29 cellular contexts compared by ENCODE assay signal in genomic region chr14:19771895-19772430, GRCh38. TPM values are rescaled to one million over a fixed set of nuclear protein-coding genes. Genes with fewer than 3 reads are reported as not detected.
A peak's percentile ranks its signal among the peaks of the same experiment; 100 is the strongest.
DNase-seq lines count a peak whose midpoint lies in the region; ATAC-seq, FAIRE-seq and TF ChIP-seq lines count a peak whose summit lies in the region.
"Had no signal": no experiment of that assay in that cellular context is flagged by ENCODE, and none has a peak within 500 bp of the region (broad histone marks: within the 10 kb centered on the region; RNA-seq: fewer than 3 reads in every experiment).

No MANE protein-coding gene starts in this region.

- H3K36me3 ChIP-seq in right lobe of liver (no peaks in the 10 kb centered on the region), HepG2 (replicated peaks in 1 of 2; ENCODE audit: control insufficient read depth in 1 of 2, insufficient read depth in 2 of 2, low read length in 2 of 2) (no peaks in the 10 kb centered on the region), transverse colon (no peaks in the 10 kb centered on the region)
- H3K36me3 ChIP-seq: esophagus muscularis mucosa, thyroid gland had no signal

- no peaks in the 10 kb centered on the region for H3K4me1 Mint-ChIP-seq in activated CD4-positive, alpha-beta T cell treated with anti-CD3 and anti-CD28 coated beads for 36 hours
- H3K4me1 Mint-ChIP-seq: activated naive CD8-positive, alpha-beta T cell treated with anti-CD3 and anti-CD28 coated beads, Interleukin-2, amount 10 ng/mL, durations not matched to agents 7 days and 5 days; T-helper 17 cell had no signal

- H3K9me3 Mint-ChIP-seq in activated CD4-positive, alpha-beta T cell treated with anti-CD3 and anti-CD28 coated beads for 36 hours (ENCODE audit: low read depth) = peaks cover 7% of the 10 kb centered on the region

- in situ Hi-C loops in HepG2 (cut with HindIII; ENCODE audit: extremely low pct_ligation_motif_present, low pct_unique_long_range_greater_than_20kb) (no loop called here), transverse colon (cut with MboI; ENCODE audit: low pct_ligation_motif_present in 1 of 4, low pct_unique_long_range_greater_than_20kb in 1 of 4, low sequenced_read_pairs in 3 of 4) (no loop called here)

- POLR2A ChIA-PET in HepG2 (lab: Yijun Ruan, JAX) = no interaction called here
- POLR2A ChIA-PET in activated CD4-positive, alpha-beta T cell treated with anti-CD3 and anti-CD28 coated beads for 36 hours (lab: Charles Lee) = no interaction called here

- no peaks in the 10 kb centered on the region for H3K79me2 ChIP-seq in HepG2 (ENCODE audit: insufficient read depth, low read length)

- WGBS in right lobe of liver (ENCODE audit: insufficient coverage, low coverage, low lambda C conversion rate, missing lambda C conversion rate) = 71% methylated on average over 1 of the region's 1 CpG
- WGBS in HepG2 (ENCODE audit: low lambda C conversion rate) = 68% methylated on average over 1 of the region's 1 CpG
- 83 to 100% methylated on average over 1 of the region's 1 CpG for WGBS in transverse colon (ENCODE audit: low coverage in 1 of 2), 2 donors

- TF ChIP-seq POLR2A in right lobe of liver (IDR thresholded peaks at IDR 0.05) = no peak
- TF ChIP-seq POLR2A in HepG2 (IDR thresholded peaks at IDR 0.05; ENCODE audit: insufficient read depth in 1 of 2, low read depth in 2 of 2, low read length in 2 of 2) = no peak
- TF ChIP-seq POLR2A in transverse colon (IDR thresholded peaks at IDR 0.05) = no peak

- CTCF ChIA-PET in HepG2 (lab: Yijun Ruan, JAX; ENCODE audit: low intra/inter-chr PET ratio, low total read pairs) = no interaction called here
- CTCF ChIA-PET in activated CD4-positive, alpha-beta T cell treated with anti-CD3 and anti-CD28 coated beads for 36 hours (lab: Charles Lee) = no interaction called here

- H3K9ac ChIP-seq in HepG2 (ENCODE audit: insufficient read depth, low read depth, low read length) = no peak overlapping the region

- no peak for DNase-seq in right lobe of liver
- no peak for DNase-seq in HepG2 (ENCODE audit: low spot score)
- peak; percentile 39 for DNase-seq in NOMO-1 treated with dmso at 0.1 percent for 144 hours (lab: John Stamatoyannopoulos, UW; ENCODE audit: unreplicated experiment)
- no peak for DNase-seq in left ventricle myocardium superior
- no peak for DNase-seq in activated gamma-delta T cell treated with Interleukin-2 at 50 U/mL for 16 hours
- DNase-seq in transverse colon = no peak
- no peak for DNase-seq in activated CD4-positive, alpha-beta T cell treated with anti-CD3 and anti-CD28 coated beads for 36 hours
- no peak for DNase-seq in cortex of kidney (lab: John Stamatoyannopoulos, UW)
- DNase-seq: activated CD4-positive, alpha-beta memory T cell treated with anti-CD3 and anti-CD28 coated beads for 36 hours; activated naive CD8-positive, alpha-beta T cell treated with anti-CD3 and anti-CD28 coated beads, Interleukin-2, amount 10 ng/mL, durations not matched to agents 7 days and 5 days; Caco-2; effector memory CD4-positive, alpha-beta T cell; islet precursor cell; NCI-H187; NCI-H748 treated with DMSO at 0.1 percent for 48 hours; PC-3; psoas muscle; stimulated activated naive CD8-positive, alpha-beta T cell treated with anti-CD3 and anti-CD28 coated beads, Interleukin-15, Interleukin-2, amounts not matched to agents 100 U/mL and 50 U/mL, for 24 hours; T-helper 17 cell; thyroid gland had no signal

- TF ChIP-seq EP300 in HepG2 (IDR thresholded peaks at IDR 0.05; ENCODE audit: low read depth in 2 of 2, low read length in 2 of 2) = no peak
- TF ChIP-seq EP300 in HepG2 (CRISPR knock-in tag; IDR thresholded peaks at IDR 0.05; ENCODE audit: borderline replicate concordance) = no peak
- no peak for TF ChIP-seq EP300 in transverse colon (IDR thresholded peaks at IDR 0.05; ENCODE audit: low read depth)

- no peak overlapping the region for H3K27ac ChIP-seq in right lobe of liver
- no peak overlapping the region for H3K27ac ChIP-seq in HepG2 (ENCODE audit: extremely low read length, insufficient read depth, low read length)
- no peak overlapping the region for H3K27ac ChIP-seq in transverse colon
- H3K27ac ChIP-seq: esophagus muscularis mucosa, psoas muscle, thyroid gland had no signal

- peak; percentile 31 to 50 (median 38) for ATAC-seq in right lobe of liver
- no peak for ATAC-seq in HepG2
- ATAC-seq in left ventricle myocardium superior = peak; percentile 66
- ATAC-seq in activated CD4-positive, alpha-beta T cell treated with anti-CD3 and anti-CD28 coated beads for 36 hours = no peak
- ATAC-seq: K562; PC-3; psoas muscle; stimulated activated naive CD8-positive, alpha-beta T cell treated with anti-CD3 and anti-CD28 coated beads, Interleukin-15, Interleukin-2, amounts not matched to agents 100 U/mL and 50 U/mL, for 24 hours; T-helper 17 cell had no signal

- H3K27me3 ChIP-seq in right lobe of liver (no peaks in the 10 kb centered on the region), HepG2 (ENCODE audit: control insufficient read depth in 1 of 2, insufficient read depth in 2 of 2, low read length in 2 of 2) (no peaks in the 10 kb centered on the region), transverse colon (no peaks in the 10 kb centered on the region)
- H3K27me3 ChIP-seq: esophagus muscularis mucosa, thyroid gland had no signal

- H3K9me3 ChIP-seq in right lobe of liver (no peaks in the 10 kb centered on the region), HepG2 (ENCODE audit: low read length) (no peaks in the 10 kb centered on the region), transverse colon (peaks cover 0 to 7% of the 10 kb centered on the region in 2 donors)
- H3K9me3 ChIP-seq: Caco-2, psoas muscle, thyroid gland had no signal

- no peak overlapping the region for H3K4me3 Mint-ChIP-seq in activated CD4-positive, alpha-beta T cell treated with anti-CD3 and anti-CD28 coated beads for 36 hours
- H3K4me3 Mint-ChIP-seq: activated CD4-positive, alpha-beta memory T cell treated with anti-CD3 and anti-CD28 coated beads for 36 hours; activated naive CD8-positive, alpha-beta T cell treated with anti-CD3 and anti-CD28 coated beads, Interleukin-2, amount 10 ng/mL, durations not matched to agents 7 days and 5 days; T-helper 17 cell had no signal

- H3K4me2 ChIP-seq in HepG2 (ENCODE audit: low read depth, low read length) = no peak overlapping the region
- H3K4me2 ChIP-seq: smooth muscle cell had no signal

- no peaks in the 10 kb centered on the region for H3K36me3 Mint-ChIP-seq in activated CD4-positive, alpha-beta T cell treated with anti-CD3 and anti-CD28 coated beads for 36 hours (ENCODE audit: low read depth)
- H3K36me3 Mint-ChIP-seq: activated CD4-positive, alpha-beta memory T cell treated with anti-CD3 and anti-CD28 coated beads for 36 hours; activated naive CD8-positive, alpha-beta T cell treated with anti-CD3 and anti-CD28 coated beads, Interleukin-2, amount 10 ng/mL, durations not matched to agents 7 days and 5 days had no signal

- H2AFZ ChIP-seq in HepG2 (ENCODE audit: low read length) = no peak overlapping the region

- intact Hi-C loops in right lobe of liver (cut with DNase I) = no loop called here
- intact Hi-C loops in HepG2 (cut with micrococcal nuclease; ENCODE audit: unreplicated experiment) = no loop called here
- intact Hi-C loops in left ventricle myocardium superior (cut with micrococcal nuclease) = no loop called here
- intact Hi-C loops in transverse colon (cut with DNase I; ENCODE audit: low total_unique reads) = no loop called here
- intact Hi-C loops in activated CD4-positive, alpha-beta T cell treated with anti-CD3 and anti-CD28 coated beads for 36 hours (cut with DNase I, micrococcal nuclease) = no loop called here

- H3K4me3 ChIP-seq in right lobe of liver = no peak overlapping the region
- no peak overlapping the region for H3K4me3 ChIP-seq in HepG2 (replicated peaks in 1 of 3; ENCODE audit: insufficient read depth in 1 of 3, low read depth in 2 of 3, low read length in 3 of 3)
- no peak overlapping the region for H3K4me3 ChIP-seq in transverse colon
- H3K4me3 ChIP-seq: esophagus muscularis mucosa, K562, psoas muscle, smooth muscle cell, thyroid gland had no signal

- no peak for TF ChIP-seq RAD21 in HepG2 (CRISPR knock-in tag; IDR thresholded peaks at IDR 0.05)

- no peaks in the 10 kb centered on the region for H3K27me3 Mint-ChIP-seq in activated CD4-positive, alpha-beta T cell treated with anti-CD3 and anti-CD28 coated beads for 36 hours
- H3K27me3 Mint-ChIP-seq: activated CD4-positive, alpha-beta memory T cell treated with anti-CD3 and anti-CD28 coated beads for 36 hours; activated naive CD8-positive, alpha-beta T cell treated with anti-CD3 and anti-CD28 coated beads, Interleukin-2, amount 10 ng/mL, durations not matched to agents 7 days and 5 days; T-helper 17 cell had no signal

- TF ChIP-seq CTCF in right lobe of liver (IDR thresholded peaks at IDR 0.05) (no peak), HepG2 (CRISPR knock-in tag; IDR thresholded peaks at IDR 0.05) (no peak), transverse colon (IDR thresholded peaks at IDR 0.05) (no peak)

- H4K20me1 ChIP-seq in HepG2 (ENCODE audit: insufficient read depth, low read length) = no peaks in the 10 kb centered on the region

- BruUV-seq in HepG2 (replicated peaks; lab: Mats Ljungman, UMichigan) = no TSS peak

- H3K27ac Mint-ChIP-seq in activated CD4-positive, alpha-beta T cell treated with anti-CD3 and anti-CD28 coated beads for 36 hours = no peak overlapping the region
- H3K27ac Mint-ChIP-seq: activated CD4-positive, alpha-beta memory T cell treated with anti-CD3 and anti-CD28 coated beads for 36 hours; activated naive CD8-positive, alpha-beta T cell treated with anti-CD3 and anti-CD28 coated beads, Interleukin-2, amount 10 ng/mL, durations not matched to agents 7 days and 5 days; T-helper 17 cell had no signal

- FAIRE-seq in HepG2 (lab: Jason Lieb, UNC) = no peak
- FAIRE-seq: H54, K562 had no signal

- H3K4me1 ChIP-seq in right lobe of liver = no peaks in the 10 kb centered on the region
- H3K4me1 ChIP-seq in HepG2 (ENCODE audit: insufficient read depth, low read length) = no peaks in the 10 kb centered on the region
- H3K4me1 ChIP-seq in transverse colon = no peaks in the 10 kb centered on the region
- H3K4me1 ChIP-seq: Caco-2, esophagus muscularis mucosa, psoas muscle, thyroid gland had no signal

RNA-seq across cellular contexts. Expression of gene OR4M1, which starts 1.3 kb away (rescaled TPM):
- total RNA-seq in right lobe of liver (not detected), HepG2 (2016; rRNA removed; fragmentation: Illumina TruSeq; extraction: Trizol) (not detected in 2 replicates), left ventricle myocardium superior (not detected), transverse colon (not detected)
- not detected in 2 replicates for total RNA-seq in HepG2 (2016; cell fraction: cytosol; rRNA removed; fragmentation: Illumina TruSeq; extraction: Trizol; ENCODE audit: low read depth)
- total RNA-seq in HepG2 (2016; cell fraction: insoluble cytoplasmic fraction; rRNA removed; fragmentation: Illumina TruSeq; extraction: Trizol) = not detected in 2 replicates
- total RNA-seq in HepG2 (2016; cell fraction: membrane; rRNA removed; fragmentation: Illumina TruSeq; extraction: Trizol) = not detected in 2 replicates
- not detected in 2 replicates for total RNA-seq in HepG2 (2016; cell fraction: nucleus; rRNA removed; fragmentation: Illumina TruSeq; extraction: Trizol)
- polyA plus RNA-seq in HepG2 (2011; rRNA removed) = not detected in 2 replicates
- polyA plus RNA-seq in HepG2 (2011; cell fraction: cytosol; rRNA removed) = not detected in 2 replicates
- not detected in 2 replicates for polyA plus RNA-seq in HepG2 (2011; cell fraction: nucleus; rRNA removed)
- polyA plus RNA-seq in HepG2 (2012) = not detected in 2 replicates
- not detected in 2 replicates for polyA plus RNA-seq in HepG2 (2016; cell fraction: cytosol; fragmentation: Illumina TruSeq; extraction: Trizol; ENCODE audit: low read depth)
- not detected in 2 replicates for polyA plus RNA-seq in HepG2 (2016; cell fraction: insoluble cytoplasmic fraction; fragmentation: Illumina TruSeq; extraction: Trizol; ENCODE audit: low read depth)
- polyA plus RNA-seq in HepG2 (2016; cell fraction: membrane; fragmentation: Illumina TruSeq; extraction: Trizol; ENCODE audit: low read depth) = not detected in 2 replicates
- polyA plus RNA-seq in HepG2 (2016; cell fraction: nucleus; fragmentation: Illumina TruSeq; extraction: Trizol; ENCODE audit: insufficient read depth, low read depth) = not detected in 2 replicates
- polyA minus RNA-seq in HepG2 (2011; rRNA and poly(A)+ RNA removed; ENCODE audit: low replicate concordance) = 0.54 TPM in 1 of 2 replicates, not detected in the other
- polyA minus RNA-seq in HepG2 (2011; cell fraction: cytosol; rRNA and poly(A)+ RNA removed) = not detected in 2 replicates
- not detected in 2 replicates for polyA minus RNA-seq in HepG2 (2011; cell fraction: nucleus; rRNA and poly(A)+ RNA removed)
- not detected for total RNA-seq in activated CD4-positive, alpha-beta T cell treated with anti-CD3 and anti-CD28 coated beads for 36 hours
- total RNA-seq: activated CD4-positive, alpha-beta memory T cell treated with anti-CD3 and anti-CD28 coated beads for 36 hours; activated naive CD8-positive, alpha-beta T cell treated with anti-CD3 and anti-CD28 coated beads, Interleukin-2, amount 10 ng/mL, durations not matched to agents 7 days and 5 days; Caco-2; Daoy; esophagus muscularis mucosa; frontal cortex; K562; lung microvascular endothelial cell; PC-3; psoas muscle; smooth muscle cell; T-helper 17 cell; thyroid gland had no signal
- polyA plus RNA-seq: BJ, K562, psoas muscle, smooth muscle cell had no signal

RNA-seq across cellular contexts. Expression of gene OR4Q3, which starts 28.6 kb away (rescaled TPM):
- not detected for total RNA-seq in right lobe of liver
- total RNA-seq in HepG2 (2016; rRNA removed; fragmentation: Illumina TruSeq; extraction: Trizol) = not detected in 2 replicates
- total RNA-seq in HepG2 (2016; cell fraction: cytosol; rRNA removed; fragmentation: Illumina TruSeq; extraction: Trizol; ENCODE audit: low read depth) = not detected in 2 replicates
- not detected in 2 replicates for total RNA-seq in HepG2 (2016; cell fraction: insoluble cytoplasmic fraction; rRNA removed; fragmentation: Illumina TruSeq; extraction: Trizol)
- not detected in 2 replicates for total RNA-seq in HepG2 (2016; cell fraction: membrane; rRNA removed; fragmentation: Illumina TruSeq; extraction: Trizol)
- not detected in 2 replicates for total RNA-seq in HepG2 (2016; cell fraction: nucleus; rRNA removed; fragmentation: Illumina TruSeq; extraction: Trizol)
- not detected in 2 replicates for polyA plus RNA-seq in HepG2 (2011; rRNA removed)
- not detected in 2 replicates for polyA plus RNA-seq in HepG2 (2011; cell fraction: cytosol; rRNA removed)
- not detected in 2 replicates for polyA plus RNA-seq in HepG2 (2011; cell fraction: nucleus; rRNA removed)
- polyA plus RNA-seq in HepG2 (2012) = not detected in 2 replicates
- polyA plus RNA-seq in HepG2 (2016; cell fraction: cytosol; fragmentation: Illumina TruSeq; extraction: Trizol; ENCODE audit: low read depth) = not detected in 2 replicates
- not detected in 2 replicates for polyA plus RNA-seq in HepG2 (2016; cell fraction: insoluble cytoplasmic fraction; fragmentation: Illumina TruSeq; extraction: Trizol; ENCODE audit: low read depth)
- polyA plus RNA-seq in HepG2 (2016; cell fraction: membrane; fragmentation: Illumina TruSeq; extraction: Trizol; ENCODE audit: low read depth) = not detected in 2 replicates
- polyA plus RNA-seq in HepG2 (2016; cell fraction: nucleus; fragmentation: Illumina TruSeq; extraction: Trizol; ENCODE audit: insufficient read depth, low read depth) = not detected in 2 replicates
- polyA minus RNA-seq in HepG2 (2011; rRNA and poly(A)+ RNA removed; ENCODE audit: low replicate concordance) = not detected in 2 replicates
- not detected in 2 replicates for polyA minus RNA-seq in HepG2 (2011; cell fraction: cytosol; rRNA and poly(A)+ RNA removed)
- polyA minus RNA-seq in HepG2 (2011; cell fraction: nucleus; rRNA and poly(A)+ RNA removed) = not detected in 2 replicates
- total RNA-seq in left ventricle myocardium superior = not detected
- total RNA-seq in transverse colon = not detected
- total RNA-seq in activated CD4-positive, alpha-beta T cell treated with anti-CD3 and anti-CD28 coated beads for 36 hours = not detected
- total RNA-seq: activated CD4-positive, alpha-beta memory T cell treated with anti-CD3 and anti-CD28 coated beads for 36 hours; activated naive CD8-positive, alpha-beta T cell treated with anti-CD3 and anti-CD28 coated beads, Interleukin-2, amount 10 ng/mL, durations not matched to agents 7 days and 5 days; Caco-2; Daoy; esophagus muscularis mucosa; frontal cortex; K562; lung microvascular endothelial cell; PC-3; psoas muscle; SK-MEL-5; smooth muscle cell; T-helper 17 cell; thyroid gland had no signal
- polyA plus RNA-seq: BJ, K562, psoas muscle, smooth muscle cell had no signal

RNA-seq across cellular contexts. Expression of gene OR4N2, which starts 31.6 kb away (rescaled TPM):
- not detected for total RNA-seq in right lobe of liver
- not detected in 2 replicates for total RNA-seq in HepG2 (2016; rRNA removed; fragmentation: Illumina TruSeq; extraction: Trizol)
- not detected in 2 replicates for total RNA-seq in HepG2 (2016; cell fraction: cytosol; rRNA removed; fragmentation: Illumina TruSeq; extraction: Trizol; ENCODE audit: low read depth)
- not detected in 2 replicates for total RNA-seq in HepG2 (2016; cell fraction: insoluble cytoplasmic fraction; rRNA removed; fragmentation: Illumina TruSeq; extraction: Trizol)
- total RNA-seq in HepG2 (2016; cell fraction: membrane; rRNA removed; fragmentation: Illumina TruSeq; extraction: Trizol) = not detected in 2 replicates
- total RNA-seq in HepG2 (2016; cell fraction: nucleus; rRNA removed; fragmentation: Illumina TruSeq; extraction: Trizol) = not detected in 2 replicates
- polyA plus RNA-seq in HepG2 (2011; rRNA removed) = not detected in 2 replicates
- polyA plus RNA-seq in HepG2 (2011; cell fraction: cytosol; rRNA removed) = not detected in 2 replicates
- not detected in 2 replicates for polyA plus RNA-seq in HepG2 (2011; cell fraction: nucleus; rRNA removed)
- polyA plus RNA-seq in HepG2 (2012) = not detected in 2 replicates
- not detected in 2 replicates for polyA plus RNA-seq in HepG2 (2016; cell fraction: cytosol; fragmentation: Illumina TruSeq; extraction: Trizol; ENCODE audit: low read depth)
- polyA plus RNA-seq in HepG2 (2016; cell fraction: insoluble cytoplasmic fraction; fragmentation: Illumina TruSeq; extraction: Trizol; ENCODE audit: low read depth) = not detected in 2 replicates
- polyA plus RNA-seq in HepG2 (2016; cell fraction: membrane; fragmentation: Illumina TruSeq; extraction: Trizol; ENCODE audit: low read depth) = not detected in 2 replicates
- not detected in 2 replicates for polyA plus RNA-seq in HepG2 (2016; cell fraction: nucleus; fragmentation: Illumina TruSeq; extraction: Trizol; ENCODE audit: insufficient read depth, low read depth)
- polyA minus RNA-seq in HepG2 (2011; rRNA and poly(A)+ RNA removed; ENCODE audit: low replicate concordance) = not detected in 2 replicates
- not detected in 2 replicates for polyA minus RNA-seq in HepG2 (2011; cell fraction: cytosol; rRNA and poly(A)+ RNA removed)
- polyA minus RNA-seq in HepG2 (2011; cell fraction: nucleus; rRNA and poly(A)+ RNA removed) = not detected in 2 replicates
- total RNA-seq in left ventricle myocardium superior = not detected
- total RNA-seq in transverse colon = not detected
- total RNA-seq in activated CD4-positive, alpha-beta T cell treated with anti-CD3 and anti-CD28 coated beads for 36 hours = not detected
- total RNA-seq: activated CD4-positive, alpha-beta memory T cell treated with anti-CD3 and anti-CD28 coated beads for 36 hours; activated naive CD8-positive, alpha-beta T cell treated with anti-CD3 and anti-CD28 coated beads, Interleukin-2, amount 10 ng/mL, durations not matched to agents 7 days and 5 days; Caco-2; Daoy; esophagus muscularis mucosa; frontal cortex; K562; lung microvascular endothelial cell; PC-3; psoas muscle; SK-MEL-5; smooth muscle cell; T-helper 17 cell; thyroid gland had no signal
- polyA plus RNA-seq: BJ, K562, psoas muscle, smooth muscle cell had no signal

RNA-seq across cellular contexts. Expression of gene OR11H2, which starts 58.3 kb away (rescaled TPM):
- total RNA-seq in right lobe of liver = not detected
- total RNA-seq in HepG2 (2016; rRNA removed; fragmentation: Illumina TruSeq; extraction: Trizol) = not detected in 2 replicates
- total RNA-seq in HepG2 (2016; cell fraction: cytosol; rRNA removed; fragmentation: Illumina TruSeq; extraction: Trizol; ENCODE audit: low read depth) = not detected in 2 replicates
- total RNA-seq in HepG2 (2016; cell fraction: insoluble cytoplasmic fraction; rRNA removed; fragmentation: Illumina TruSeq; extraction: Trizol) = not detected in 2 replicates
- not detected in 2 replicates for total RNA-seq in HepG2 (2016; cell fraction: membrane; rRNA removed; fragmentation: Illumina TruSeq; extraction: Trizol)
- total RNA-seq in HepG2 (2016; cell fraction: nucleus; rRNA removed; fragmentation: Illumina TruSeq; extraction: Trizol) = not detected in 2 replicates
- polyA plus RNA-seq in HepG2 (2011; rRNA removed) = not detected in 2 replicates
- not detected in 2 replicates for polyA plus RNA-seq in HepG2 (2011; cell fraction: cytosol; rRNA removed)
- not detected in 2 replicates for polyA plus RNA-seq in HepG2 (2011; cell fraction: nucleus; rRNA removed)
- not detected in 2 replicates for polyA plus RNA-seq in HepG2 (2012)
- not detected in 2 replicates for polyA plus RNA-seq in HepG2 (2016; cell fraction: cytosol; fragmentation: Illumina TruSeq; extraction: Trizol; ENCODE audit: low read depth)
- not detected in 2 replicates for polyA plus RNA-seq in HepG2 (2016; cell fraction: insoluble cytoplasmic fraction; fragmentation: Illumina TruSeq; extraction: Trizol; ENCODE audit: low read depth)
- polyA plus RNA-seq in HepG2 (2016; cell fraction: membrane; fragmentation: Illumina TruSeq; extraction: Trizol; ENCODE audit: low read depth) = not detected in 2 replicates
- polyA plus RNA-seq in HepG2 (2016; cell fraction: nucleus; fragmentation: Illumina TruSeq; extraction: Trizol; ENCODE audit: insufficient read depth, low read depth) = not detected in 2 replicates
- polyA minus RNA-seq in HepG2 (2011; rRNA and poly(A)+ RNA removed; ENCODE audit: low replicate concordance) = 0.48 TPM in 1 of 2 replicates, not detected in the other
- polyA minus RNA-seq in HepG2 (2011; cell fraction: cytosol; rRNA and poly(A)+ RNA removed) = not detected in 2 replicates
- polyA minus RNA-seq in HepG2 (2011; cell fraction: nucleus; rRNA and poly(A)+ RNA removed) = 1.5 TPM in 1 of 2 replicates, not detected in the other
- not detected for total RNA-seq in left ventricle myocardium superior
- not detected for total RNA-seq in transverse colon
- total RNA-seq in activated CD4-positive, alpha-beta T cell treated with anti-CD3 and anti-CD28 coated beads for 36 hours = not detected
- total RNA-seq: activated CD4-positive, alpha-beta memory T cell treated with anti-CD3 and anti-CD28 coated beads for 36 hours; activated naive CD8-positive, alpha-beta T cell treated with anti-CD3 and anti-CD28 coated beads, Interleukin-2, amount 10 ng/mL, durations not matched to agents 7 days and 5 days; Caco-2; Daoy; esophagus muscularis mucosa; frontal cortex; K562; lung microvascular endothelial cell; PC-3; psoas muscle; SK-MEL-5; smooth muscle cell; T-helper 17 cell; thyroid gland had no signal
- polyA plus RNA-seq: BJ, K562, psoas muscle, smooth muscle cell had no signal

Comparison
In these comparisons a context has a peak if more than half of its experiments do, and no peak if none do; other contexts are left out.
1. ATAC-seq: peak in right lobe of liver (4 of 4) and left ventricle myocardium superior (single experiment); none in HepG2 (single experiment) and activated CD4-positive, alpha-beta T cell treated with anti-CD3 and anti-CD28 coated beads for 36 hours (single experiment).